Comparison of ENCODE assay signal across 2 cellular contexts in the genomic region with DNA sequence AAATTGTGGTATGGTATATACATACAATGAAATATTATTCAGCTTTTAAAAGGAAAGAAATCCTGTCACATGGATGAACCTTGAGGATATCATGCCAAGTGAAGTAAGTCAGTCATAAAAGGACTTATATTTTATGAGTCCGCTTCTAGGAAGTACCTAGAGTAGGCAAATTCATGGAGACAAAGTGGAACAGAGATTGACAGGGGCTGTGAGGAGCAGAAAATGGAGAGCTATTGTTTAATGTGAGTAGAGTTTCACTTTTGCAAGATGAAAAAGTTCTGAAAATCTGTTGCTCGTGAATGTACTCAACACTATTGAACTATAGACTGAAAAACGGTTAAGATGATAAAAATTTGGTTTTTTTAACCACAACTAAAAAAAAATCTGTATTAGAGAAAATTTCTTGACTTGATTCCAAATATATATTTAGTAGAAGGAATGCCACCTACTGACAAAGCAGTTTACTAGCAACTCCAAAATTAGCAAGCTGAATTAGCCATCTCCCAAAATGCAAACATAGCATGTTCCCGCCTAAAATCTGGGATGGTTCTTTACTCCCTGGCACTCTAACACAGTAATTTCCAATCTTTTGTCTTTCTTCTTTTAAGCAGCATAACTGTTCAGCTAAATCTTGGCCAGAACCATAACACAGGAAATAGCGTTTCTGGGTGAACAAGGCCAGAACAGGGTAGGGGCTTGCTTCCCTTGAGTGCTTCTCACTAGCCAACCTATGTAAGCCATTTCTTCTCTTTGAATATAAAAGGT.
TF ChIP-seq lines count a peak whose summit lies in the region.

No MANE protein-coding gene starts in this region.

TF ChIP-seq in A549, 52 proteins besides CTCF, POLR2A, EP300 and RAD21:
- TF ChIP-seq CBX8 (IDR thresholded peaks at IDR 0.05): no peak
- TF ChIP-seq NFE2L2 (conservative IDR thresholded peaks at IDR 0.05; ENCODE audit: low read length): no peak
- TF ChIP-seq HOXA7 (CRISPR knock-in tag; IDR thresholded peaks at IDR 0.05): no peak
- TF ChIP-seq BHLHE40 (IDR thresholded peaks at IDR 0.05; ENCODE audit: low read depth, low read length): no peak
- TF ChIP-seq, protein P1, sequence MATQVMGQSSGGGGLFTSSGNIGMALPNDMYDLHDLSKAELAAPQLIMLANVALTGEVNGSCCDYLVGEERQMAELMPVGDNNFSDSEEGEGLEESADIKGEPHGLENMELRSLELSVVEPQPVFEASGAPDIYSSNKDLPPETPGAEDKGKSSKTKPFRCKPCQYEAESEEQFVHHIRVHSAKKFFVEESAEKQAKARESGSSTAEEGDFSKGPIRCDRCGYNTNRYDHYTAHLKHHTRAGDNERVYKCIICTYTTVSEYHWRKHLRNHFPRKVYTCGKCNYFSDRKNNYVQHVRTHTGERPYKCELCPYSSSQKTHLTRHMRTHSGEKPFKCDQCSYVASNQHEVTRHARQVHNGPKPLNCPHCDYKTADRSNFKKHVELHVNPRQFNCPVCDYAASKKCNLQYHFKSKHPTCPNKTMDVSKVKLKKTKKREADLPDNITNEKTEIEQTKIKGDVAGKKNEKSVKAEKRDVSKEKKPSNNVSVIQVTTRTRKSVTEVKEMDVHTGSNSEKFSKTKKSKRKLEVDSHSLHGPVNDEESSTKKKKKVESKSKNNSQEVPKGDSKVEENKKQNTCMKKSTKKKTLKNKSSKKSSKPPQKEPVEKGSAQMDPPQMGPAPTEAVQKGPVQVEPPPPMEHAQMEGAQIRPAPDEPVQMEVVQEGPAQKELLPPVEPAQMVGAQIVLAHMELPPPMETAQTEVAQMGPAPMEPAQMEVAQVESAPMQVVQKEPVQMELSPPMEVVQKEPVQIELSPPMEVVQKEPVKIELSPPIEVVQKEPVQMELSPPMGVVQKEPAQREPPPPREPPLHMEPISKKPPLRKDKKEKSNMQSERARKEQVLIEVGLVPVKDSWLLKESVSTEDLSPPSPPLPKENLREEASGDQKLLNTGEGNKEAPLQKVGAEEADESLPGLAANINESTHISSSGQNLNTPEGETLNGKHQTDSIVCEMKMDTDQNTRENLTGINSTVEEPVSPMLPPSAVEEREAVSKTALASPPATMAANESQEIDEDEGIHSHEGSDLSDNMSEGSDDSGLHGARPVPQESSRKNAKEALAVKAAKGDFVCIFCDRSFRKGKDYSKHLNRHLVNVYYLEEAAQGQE (IDR thresholded peaks at IDR 0.05): no peak
- no peak for TF ChIP-seq ZC3H11A (IDR thresholded peaks at IDR 0.05)
- TF ChIP-seq JUNB (IDR thresholded peaks at IDR 0.05): no peak
- no peak for TF ChIP-seq MAFK (IDR thresholded peaks at IDR 0.05; ENCODE audit: partially characterized antibody)
- TF ChIP-seq HEYL (CRISPR knock-in tag; IDR thresholded peaks at IDR 0.05): no peak
- no peak for TF ChIP-seq RCOR1 (IDR thresholded peaks at IDR 0.05; ENCODE audit: low read depth, low read length)
- no peak for TF ChIP-seq EHMT2 (IDR thresholded peaks at IDR 0.05; ENCODE audit: low read depth)
- no peak for TF ChIP-seq SMC3 (IDR thresholded peaks at IDR 0.05)
- TF ChIP-seq, protein P2, sequence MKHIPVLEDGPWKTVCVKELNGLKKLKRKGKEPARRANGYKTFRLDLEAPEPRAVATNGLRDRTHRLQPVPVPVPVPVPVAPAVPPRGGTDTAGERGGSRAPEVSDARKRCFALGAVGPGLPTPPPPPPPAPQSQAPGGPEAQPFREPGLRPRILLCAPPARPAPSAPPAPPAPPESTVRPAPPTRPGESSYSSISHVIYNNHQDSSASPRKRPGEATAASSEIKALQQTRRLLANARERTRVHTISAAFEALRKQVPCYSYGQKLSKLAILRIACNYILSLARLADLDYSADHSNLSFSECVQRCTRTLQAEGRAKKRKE (CRISPR knock-in tag; IDR thresholded peaks at IDR 0.05; ENCODE audit: low read depth): no peak
- TF ChIP-seq EHF (CRISPR knock-in tag; IDR thresholded peaks at IDR 0.05): no peak

TF ChIP-seq in GM23338, 12 proteins besides CTCF, POLR2A, EP300 and RAD21:
- no peak for TF ChIP-seq ZNF114 (CRISPR knock-in tag; IDR thresholded peaks at IDR 0.05)
- TF ChIP-seq ZNF331 (CRISPR knock-in tag; IDR thresholded peaks at IDR 0.05; ENCODE audit: low read depth): no peak
- no peak for TF ChIP-seq CREB1 (CRISPR knock-in tag; IDR thresholded peaks at IDR 0.05; ENCODE audit: low read depth)
- TF ChIP-seq NANOG (IDR thresholded peaks at IDR 0.05; ENCODE audit: borderline replicate concordance): no peak
- TF ChIP-seq EZH2 (IDR thresholded peaks at IDR 0.05; ENCODE audit: low read depth, unreplicated experiment): no peak
- TF ChIP-seq, protein P1 (IDR thresholded peaks at IDR 0.05; ENCODE audit: unreplicated experiment): no peak
- TF ChIP-seq POLR2AphosphoS5 (IDR thresholded peaks at IDR 0.05; ENCODE audit: low read depth): no peak
- TF ChIP-seq EZH2phosphoT487 (IDR thresholded peaks at IDR 0.05; ENCODE audit: unreplicated experiment): no peak
- TF ChIP-seq, protein P3, sequence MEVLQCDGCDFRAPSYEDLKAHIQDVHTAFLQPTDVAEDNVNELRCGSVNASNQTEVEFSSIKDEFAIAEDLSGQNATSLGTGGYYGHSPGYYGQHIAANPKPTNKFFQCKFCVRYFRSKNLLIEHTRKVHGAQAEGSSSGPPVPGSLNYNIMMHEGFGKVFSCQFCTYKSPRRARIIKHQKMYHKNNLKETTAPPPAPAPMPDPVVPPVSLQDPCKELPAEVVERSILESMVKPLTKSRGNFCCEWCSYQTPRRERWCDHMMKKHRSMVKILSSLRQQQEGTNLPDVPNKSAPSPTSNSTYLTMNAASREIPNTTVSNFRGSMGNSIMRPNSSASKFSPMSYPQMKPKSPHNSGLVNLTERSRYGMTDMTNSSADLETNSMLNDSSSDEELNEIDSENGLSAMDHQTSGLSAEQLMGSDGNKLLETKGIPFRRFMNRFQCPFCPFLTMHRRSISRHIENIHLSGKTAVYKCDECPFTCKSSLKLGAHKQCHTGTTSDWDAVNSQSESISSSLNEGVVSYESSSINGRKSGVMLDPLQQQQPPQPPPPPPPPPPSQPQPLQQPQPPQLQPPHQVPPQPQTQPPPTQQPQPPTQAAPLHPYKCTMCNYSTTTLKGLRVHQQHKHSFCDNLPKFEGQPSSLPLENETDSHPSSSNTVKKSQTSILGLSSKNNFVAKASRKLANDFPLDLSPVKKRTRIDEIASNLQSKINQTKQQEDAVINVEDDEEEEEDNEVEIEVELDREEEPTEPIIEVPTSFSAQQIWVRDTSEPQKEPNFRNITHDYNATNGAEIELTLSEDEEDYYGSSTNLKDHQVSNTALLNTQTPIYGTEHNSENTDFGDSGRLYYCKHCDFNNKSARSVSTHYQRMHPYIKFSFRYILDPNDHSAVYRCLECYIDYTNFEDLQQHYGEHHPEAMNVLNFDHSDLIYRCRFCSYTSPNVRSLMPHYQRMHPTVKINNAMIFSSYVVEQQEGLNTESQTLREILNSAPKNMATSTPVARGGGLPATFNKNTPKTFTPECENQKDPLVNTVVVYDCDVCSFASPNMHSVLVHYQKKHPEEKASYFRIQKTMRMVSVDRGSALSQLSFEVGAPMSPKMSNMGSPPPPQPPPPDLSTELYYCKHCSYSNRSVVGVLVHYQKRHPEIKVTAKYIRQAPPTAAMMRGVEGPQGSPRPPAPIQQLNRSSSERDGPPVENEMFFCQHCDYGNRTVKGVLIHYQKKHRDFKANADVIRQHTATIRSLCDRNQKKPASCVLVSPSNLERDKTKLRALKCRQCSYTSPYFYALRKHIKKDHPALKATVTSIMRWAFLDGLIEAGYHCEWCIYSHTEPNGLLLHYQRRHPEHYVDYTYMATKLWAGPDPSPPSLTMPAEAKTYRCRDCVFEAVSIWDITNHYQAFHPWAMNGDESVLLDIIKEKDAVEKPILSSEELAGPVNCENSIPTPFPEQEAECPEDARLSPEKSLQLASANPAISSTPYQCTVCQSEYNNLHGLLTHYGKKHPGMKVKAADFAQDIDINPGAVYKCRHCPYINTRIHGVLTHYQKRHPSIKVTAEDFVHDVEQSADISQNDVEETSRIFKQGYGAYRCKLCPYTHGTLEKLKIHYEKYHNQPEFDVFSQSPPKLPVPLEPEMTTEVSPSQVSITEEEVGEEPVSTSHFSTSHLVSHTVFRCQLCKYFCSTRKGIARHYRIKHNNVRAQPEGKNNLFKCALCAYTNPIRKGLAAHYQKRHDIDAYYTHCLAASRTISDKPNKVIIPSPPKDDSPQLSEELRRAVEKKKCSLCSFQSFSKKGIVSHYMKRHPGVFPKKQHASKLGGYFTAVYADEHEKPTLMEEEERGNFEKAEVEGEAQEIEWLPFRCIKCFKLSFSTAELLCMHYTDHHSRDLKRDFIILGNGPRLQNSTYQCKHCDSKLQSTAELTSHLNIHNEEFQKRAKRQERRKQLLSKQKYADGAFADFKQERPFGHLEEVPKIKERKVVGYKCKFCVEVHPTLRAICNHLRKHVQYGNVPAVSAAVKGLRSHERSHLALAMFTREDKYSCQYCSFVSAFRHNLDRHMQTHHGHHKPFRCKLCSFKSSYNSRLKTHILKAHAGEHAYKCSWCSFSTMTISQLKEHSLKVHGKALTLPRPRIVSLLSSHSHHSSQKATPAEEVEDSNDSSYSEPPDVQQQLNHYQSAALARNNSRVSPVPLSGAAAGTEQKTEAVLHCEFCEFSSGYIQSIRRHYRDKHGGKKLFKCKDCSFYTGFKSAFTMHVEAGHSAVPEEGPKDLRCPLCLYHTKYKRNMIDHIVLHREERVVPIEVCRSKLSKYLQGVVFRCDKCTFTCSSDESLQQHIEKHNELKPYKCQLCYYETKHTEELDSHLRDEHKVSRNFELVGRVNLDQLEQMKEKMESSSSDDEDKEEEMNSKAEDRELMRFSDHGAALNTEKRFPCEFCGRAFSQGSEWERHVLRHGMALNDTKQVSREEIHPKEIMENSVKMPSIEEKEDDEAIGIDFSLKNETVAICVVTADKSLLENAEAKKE (CRISPR knock-in tag; IDR thresholded peaks at IDR 0.05): no peak
- no peak for TF ChIP-seq JUNB (IDR thresholded peaks at IDR 0.05; ENCODE audit: unreplicated experiment)
- TF ChIP-seq, protein P4, sequence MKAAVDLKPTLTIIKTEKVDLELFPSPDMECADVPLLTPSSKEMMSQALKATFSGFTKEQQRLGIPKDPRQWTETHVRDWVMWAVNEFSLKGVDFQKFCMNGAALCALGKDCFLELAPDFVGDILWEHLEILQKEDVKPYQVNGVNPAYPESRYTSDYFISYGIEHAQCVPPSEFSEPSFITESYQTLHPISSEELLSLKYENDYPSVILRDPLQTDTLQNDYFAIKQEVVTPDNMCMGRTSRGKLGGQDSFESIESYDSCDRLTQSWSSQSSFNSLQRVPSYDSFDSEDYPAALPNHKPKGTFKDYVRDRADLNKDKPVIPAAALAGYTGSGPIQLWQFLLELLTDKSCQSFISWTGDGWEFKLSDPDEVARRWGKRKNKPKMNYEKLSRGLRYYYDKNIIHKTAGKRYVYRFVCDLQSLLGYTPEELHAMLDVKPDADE (IDR thresholded peaks at IDR 0.05): no peak
- TF ChIP-seq STAT1 (IDR thresholded peaks at IDR 0.05; ENCODE audit: unreplicated experiment): no peak
